Comparison of ENCODE assay signal across 10 cellular contexts in genomic region chr14:60204843-60205774, GRCh38. TPM values are rescaled to one million over a fixed set of nuclear protein-coding genes. Genes with fewer than 3 reads are reported as not detected.
DNase-seq lines count a peak whose midpoint lies in the region; ATAC-seq and TF ChIP-seq lines count a peak whose summit lies in the region.
"Had no signal": no experiment of that assay in that cellular context is flagged by ENCODE, and none has a peak within 500 bp of the region (broad histone marks: within the 10 kb centered on the region; RNA-seq: fewer than 3 reads in every experiment).

No MANE protein-coding gene starts in this region.

- no peak overlapping the region for H3K4ac ChIP-seq in mesenchymal stem cell (ENCODE audit: low read depth in 1 of 2, low read length in 2 of 2)

- no peak overlapping the region for H3K23ac ChIP-seq in mesenchymal stem cell (ENCODE audit: low read length in 2 of 2)

- TF ChIP-seq POLR2A in GM18505 (IDR thresholded peaks at IDR 0.05; ENCODE audit: borderline replicate concordance, extremely low read depth, insufficient read depth, insufficient read length) (peak; percentile 47), Raji (IDR thresholded peaks at IDR 0.05; ENCODE audit: insufficient read depth, low read depth, low read length) (peak; percentile 62), prostate gland (IDR thresholded peaks at IDR 0.05) (no peak), lower leg skin (IDR thresholded peaks at IDR 0.05) (no peak)

- H2BK12ac ChIP-seq in mesenchymal stem cell (ENCODE audit: low read length in 2 of 2), result no peak overlapping the region

- no peaks in the 10 kb centered on the region for H3K4me1 ChIP-seq in prostate gland (replicated peaks)
- no peaks in the 10 kb centered on the region for H3K4me1 ChIP-seq in mesenchymal stem cell (ENCODE audit: control insufficient read depth, insufficient read depth, low read depth, low read length)

- H4K91ac ChIP-seq in mesenchymal stem cell (ENCODE audit: low read length), result no peak overlapping the region

- H3K4me3 ChIP-seq in prostate gland (no peak overlapping the region), mesenchymal stem cell (ENCODE audit: insufficient read depth in 1 of 2, low read depth in 1 of 2, low read length in 2 of 2) (no peak overlapping the region), lower leg skin (ENCODE audit: low read depth, poor library complexity, severe bottlenecking) (no peak overlapping the region)

- no peak overlapping the region for H2BK15ac ChIP-seq in mesenchymal stem cell (ENCODE audit: low read depth, poor library complexity, severe bottlenecking)

- DNase-seq in prostate gland (ENCODE audit: low spot score) (no peak), mesenchymal stem cell (no peak), lower leg skin (ENCODE audit: low spot score in 2 of 2) (no peak), middle frontal gyrus (ENCODE audit: extremely low spot score, low spot score) (no peak)
- DNase-seq: activated CD8-positive, alpha-beta memory T cell treated with anti-CD3 and anti-CD28 coated beads for 24 hours; PC-3 had no signal

- no peak overlapping the region for H3K4me2 ChIP-seq in mesenchymal stem cell (ENCODE audit: low read length, poor library complexity, severe bottlenecking)

- H3K18ac ChIP-seq in mesenchymal stem cell (ENCODE audit: low read depth in 1 of 2, low read length in 2 of 2), result no peak overlapping the region

- H4K8ac ChIP-seq in mesenchymal stem cell (ENCODE audit: low read length), result no peak overlapping the region

- H2AFZ ChIP-seq in mesenchymal stem cell (ENCODE audit: low read depth, low read length), result no peak overlapping the region

- peak; percentile 53 for ATAC-seq in GM18505 (IDR thresholded peaks at IDR 0.05; ENCODE audit: unreplicated experiment)
- ATAC-seq in GM19397 (IDR thresholded peaks at IDR 0.05; ENCODE audit: unreplicated experiment), result peak; percentile 49
- peak; percentile 51 for ATAC-seq in HG02981 (IDR thresholded peaks at IDR 0.05; ENCODE audit: unreplicated experiment)
- ATAC-seq: PC-3 had no signal

- H3K27ac ChIP-seq in prostate gland (no peak overlapping the region), mesenchymal stem cell (ENCODE audit: low read length, poor library complexity, severe bottlenecking) (no peak overlapping the region)

- TF ChIP-seq CTCF in prostate gland (IDR thresholded peaks at IDR 0.05) (no peak), lower leg skin (IDR thresholded peaks at IDR 0.05) (no peak)

- H2AK5ac ChIP-seq in mesenchymal stem cell (ENCODE audit: low read length, severe bottlenecking), result no peak overlapping the region

- H2BK5ac ChIP-seq in mesenchymal stem cell (ENCODE audit: low read depth, low read length, poor library complexity, severe bottlenecking), result no peak overlapping the region

- H3K9me3 ChIP-seq in prostate gland (no peaks in the 10 kb centered on the region), mesenchymal stem cell (ENCODE audit: control insufficient read depth, low read length) (peaks cover 5% of the 10 kb centered on the region)

- intact Hi-C loops in prostate gland (cut with DNase I) (no loop called here), lower leg skin (cut with DNase I; ENCODE audit: low total_unique reads) (no loop called here)

- no peak overlapping the region for H2BK120ac ChIP-seq in mesenchymal stem cell (ENCODE audit: low read depth, low read length)

- H3K36me3 ChIP-seq in prostate gland (no peaks in the 10 kb centered on the region), mesenchymal stem cell (ENCODE audit: control insufficient read depth in 1 of 2, insufficient read depth in 2 of 2, low read depth in 1 of 2, low read length in 2 of 2) (no peaks in the 10 kb centered on the region)

- H3K79me1 ChIP-seq in mesenchymal stem cell (replicated peaks; ENCODE audit: low read length, poor library complexity, severe bottlenecking), result no peaks in the 10 kb centered on the region

- H3K27me3 ChIP-seq in prostate gland (replicated peaks; ENCODE audit: insufficient read depth), result no peaks in the 10 kb centered on the region
- H3K27me3 ChIP-seq in mesenchymal stem cell (ENCODE audit: control insufficient read depth in 1 of 2, insufficient read depth in 1 of 2, low read length in 2 of 2), result peaks cover 8 to 21% of the 10 kb centered on the region in 2 experiments

- no peak overlapping the region for H3K9ac ChIP-seq in mesenchymal stem cell (ENCODE audit: low read length)

- 75% methylated on average over 6 of the region's 6 CpGs for WGBS in prostate gland
- WGBS in mesenchymal stem cell, result 51% methylated on average over 5 of the region's 6 CpGs
- WGBS in lower leg skin, 2 donors, result 60 to 62% methylated on average over 6 of the region's 6 CpGs

- no peak overlapping the region for H3K14ac ChIP-seq in mesenchymal stem cell (ENCODE audit: low read length in 2 of 2)

RNA-seq across cellular contexts. Expression of gene DHRS7, which starts 39.9 kb away (rescaled TPM):
- total RNA-seq in prostate gland (1,000 to 10,000 TPM in 1 of 2 donors, 100 to 1,000 TPM in 1; 182 to 2,241 TPM), lower leg skin (100 to 1,000 TPM in 1 of 4 donors, 10 to 100 TPM in 3; 52.1 to 102 (median 75.7) TPM)
- 74.0 TPM for polyA plus RNA-seq in mesenchymal stem cell (2013, experiment 1 of 2)
- polyA plus RNA-seq in mesenchymal stem cell (2013, experiment 2 of 2), result 76.4 TPM

RNA-seq across cellular contexts. Expression of gene PPM1A, which starts 43.9 kb away (rescaled TPM):
- 10 to 100 TPM; 41.4 to 50.6 TPM for total RNA-seq in prostate gland
- polyA plus RNA-seq in mesenchymal stem cell (2013, experiment 1 of 2), result 27.2 TPM
- polyA plus RNA-seq in mesenchymal stem cell (2013, experiment 2 of 2), result 27.7 TPM
- 10 to 100 TPM; 36.5 to 48.7 (median 42.8) TPM for total RNA-seq in lower leg skin

Comparison
In these comparisons a context has a peak if more than half of its experiments do, and no peak if none do; other contexts are left out.
1. POLR2A ChIP-seq: peak in GM18505 (single experiment) and Raji (single experiment); none in prostate gland (single experiment) and lower leg skin (0 of 2).
2. Peak in every context shown above with its lines, with median percentiles within 50 percentile points of each other: ATAC-seq.